ENCODE assay signal across 15 cellular contexts in genomic region chr3:207973-208372, GRCh38. TPM values are rescaled to one million over a fixed set of nuclear protein-coding genes. Genes with fewer than 3 reads are reported as not detected.
"Had no signal": no experiment of that assay in that cellular context is flagged by ENCODE, and none has a peak within 500 bp of the region (broad histone marks: within the 10 kb centered on the region; RNA-seq: fewer than 3 reads in every experiment).

No MANE protein-coding gene starts in this region.

- H3K4me1 ChIP-seq: breast epithelium, lower lobe of right lung, right atrium auricular region, vagina had no signal

- H3K27ac ChIP-seq: breast epithelium, lower lobe of right lung, right atrium auricular region, vagina had no signal

- H3K9me3 ChIP-seq: breast epithelium, lower lobe of right lung, right atrium auricular region, tibial nerve, vagina had no signal

- H3K36me3 ChIP-seq: breast epithelium, lower lobe of right lung, right atrium auricular region, tibial nerve, vagina had no signal

- H3K4me3 ChIP-seq: breast epithelium, lower lobe of right lung, right atrium auricular region, tibial nerve, vagina had no signal

- FAIRE-seq: small intestine had no signal

- ATAC-seq: esophagus mucosa, lower lobe of right lung had no signal

- DNase-seq: activated CD4-positive, alpha-beta memory T cell treated with anti-CD3 and anti-CD28 coated beads for 36 hours; activated naive CD8-positive, alpha-beta T cell treated with anti-CD3 and anti-CD28 coated beads, Interleukin-2, amount 10 ng/mL, durations not matched to agents 7 days and 5 days; aorta; dermis blood vessel endothelial cell; glutamatergic neuron; immature natural killer cell; lower lobe of right lung; posterior cingulate gyrus; small intestine had no signal

- H3K27me3 ChIP-seq: breast epithelium, right atrium auricular region, tibial nerve, vagina had no signal

RNA-seq across cellular contexts. Expression of gene CHL1, which starts 11.4 kb away (rescaled TPM):
- total RNA-seq: activated CD4-positive, alpha-beta memory T cell treated with anti-CD3 and anti-CD28 coated beads for 36 hours; activated naive CD8-positive, alpha-beta T cell treated with anti-CD3 and anti-CD28 coated beads, Interleukin-2, amount 10 ng/mL, durations not matched to agents 7 days and 5 days; mesothelial cell of epicardium had no signal
- polyA plus RNA-seq: immature natural killer cell had no signal
